In the genomic region with DNA sequence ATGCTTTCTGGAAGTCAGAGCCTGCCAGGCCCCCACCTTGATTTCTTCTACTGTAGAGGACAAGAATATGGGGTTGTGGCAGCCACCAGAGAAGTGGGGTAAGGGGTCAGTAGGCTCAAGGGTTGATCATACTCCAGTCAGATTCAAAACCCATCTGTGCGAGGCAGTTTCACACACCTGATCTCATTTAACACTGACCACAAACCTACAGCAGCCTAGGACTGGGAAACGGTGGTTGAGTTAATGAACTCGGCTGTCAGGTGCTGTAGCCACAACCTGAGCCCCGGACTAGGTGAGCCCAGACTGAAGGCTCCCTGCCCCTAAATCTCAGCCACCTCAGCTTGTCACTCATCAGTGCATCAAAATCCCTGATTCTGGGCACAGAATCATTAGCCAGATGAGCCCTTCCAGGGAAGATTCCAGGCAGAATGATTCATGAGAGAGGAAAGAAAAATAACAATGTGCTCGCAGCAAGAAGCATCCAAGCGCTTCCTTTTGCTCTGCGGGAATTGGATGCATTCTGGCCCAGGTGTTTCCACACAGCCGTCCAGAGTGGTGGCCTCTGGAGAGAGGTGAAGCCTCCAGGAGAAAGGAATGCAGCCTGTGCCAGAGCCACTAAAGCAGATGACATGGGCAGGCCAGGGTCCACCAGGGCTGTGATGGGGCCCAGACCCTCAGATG, we compare ENCODE assay signal across 10 cellular contexts.
DNase-seq lines count a peak whose midpoint lies in the region; ATAC-seq and TF ChIP-seq lines count a peak whose summit lies in the region.
"Had no signal": no experiment of that assay in that cellular context is flagged by ENCODE, and none has a peak within 500 bp of the region (broad histone marks: within the 10 kb centered on the region; RNA-seq: fewer than 3 reads in every experiment).

No MANE protein-coding gene starts in this region.

- H3K27me3 ChIP-seq in gastroesophageal sphincter (no peaks in the 10 kb centered on the region), psoas muscle (ENCODE audit: insufficient read depth in 3 of 3, low read length in 2 of 3) (no peaks in the 10 kb centered on the region), left lung (no peaks in the 10 kb centered on the region)

- no peak for DNase-seq in activated T-cell treated with anti-CD3 and anti-CD28 coated beads, Interleukin-2, amount 50 U/mL, for 48 hours
- DNase-seq in psoas muscle (no peak), GM03348 (ENCODE audit: low spot score) (no peak), left lung (no peak)
- DNase-seq: activated CD4-positive, alpha-beta T cell treated with anti-CD3 and anti-CD28 coated beads for 36 hours; GOT3 had no signal

- no peak overlapping the region for H3K4me3 ChIP-seq in gastroesophageal sphincter
- no peak overlapping the region for H3K4me3 ChIP-seq in psoas muscle
- no peak overlapping the region for H3K4me3 ChIP-seq in left lung

- WGBS in gastroesophageal sphincter (ENCODE audit: low coverage in 1 of 2), 2 donors, result 76% methylated on average over 6 of the region's 8 CpGs; no CpG with 5 or more reads in 1 of the 2 donors
- 66 to 70% (median 67%) methylated on average over 8 of the region's 8 CpGs for WGBS in psoas muscle, 3 donors

- TF ChIP-seq CTCF in gastroesophageal sphincter (IDR thresholded peaks at IDR 0.05) (no peak), psoas muscle (IDR thresholded peaks at IDR 0.05) (no peak), left lung (IDR thresholded peaks at IDR 0.05) (no peak)

- TF ChIP-seq EP300 in gastroesophageal sphincter (IDR thresholded peaks at IDR 0.05), result no peak

- H3K36me3 ChIP-seq in gastroesophageal sphincter, result no peaks in the 10 kb centered on the region
- H3K36me3 ChIP-seq in psoas muscle (ENCODE audit: insufficient read depth in 1 of 2, low read depth in 1 of 2), result no peaks in the 10 kb centered on the region
- no peaks in the 10 kb centered on the region for H3K36me3 ChIP-seq in left lung

- H3K27ac ChIP-seq in gastroesophageal sphincter (no peak overlapping the region), psoas muscle (no peak overlapping the region), left lung (no peak overlapping the region)

- TF ChIP-seq POLR2A in GM18505 (IDR thresholded peaks at IDR 0.05; ENCODE audit: borderline replicate concordance, extremely low read depth, insufficient read depth, insufficient read length) (no peak), gastroesophageal sphincter (IDR thresholded peaks at IDR 0.05) (no peak)

- peak; percentile 81 for ATAC-seq in GM18505 (IDR thresholded peaks at IDR 0.05; ENCODE audit: unreplicated experiment)
- ATAC-seq in GM21528 (IDR thresholded peaks at IDR 0.05; ENCODE audit: low FRiP score, unreplicated experiment), result peak; percentile 50
- ATAC-seq in HG03439 (IDR thresholded peaks at IDR 0.05; ENCODE audit: unreplicated experiment), result peak; percentile 42
- peak; percentile 31 for ATAC-seq in gastroesophageal sphincter
- no peak for ATAC-seq in psoas muscle
- no peak for ATAC-seq in left lung
- ATAC-seq: activated CD4-positive, alpha-beta T cell treated with anti-CD3 and anti-CD28 coated beads for 36 hours had no signal

- H3K9me3 ChIP-seq in gastroesophageal sphincter (peaks cover 0 to 18% (median 0%) of the 10 kb centered on the region in 3 donors), psoas muscle (no peaks in the 10 kb centered on the region), left lung (peaks cover 0 to 24% of the 10 kb centered on the region in 2 donors)

- intact Hi-C loops in psoas muscle (cut with DNase I) (no loop called here), left lung (cut with DNase I) (no loop called here)

- H3K4me1 ChIP-seq in gastroesophageal sphincter (peaks cover 0 to 10% (median 0%) of the 10 kb centered on the region in 3 donors), psoas muscle (peaks cover 8% of the 10 kb centered on the region), left lung (no peaks in the 10 kb centered on the region)

Comparison
In these comparisons a context has a peak if more than half of its experiments do, and no peak if none do; other contexts are left out.
1. ATAC-seq: peak in GM18505 (single experiment), GM21528 (single experiment), HG03439 (single experiment) and gastroesophageal sphincter (single experiment); none in psoas muscle (0 of 4) and left lung (single experiment).